ENCODE assay signal across 13 cellular contexts in the genomic region with DNA sequence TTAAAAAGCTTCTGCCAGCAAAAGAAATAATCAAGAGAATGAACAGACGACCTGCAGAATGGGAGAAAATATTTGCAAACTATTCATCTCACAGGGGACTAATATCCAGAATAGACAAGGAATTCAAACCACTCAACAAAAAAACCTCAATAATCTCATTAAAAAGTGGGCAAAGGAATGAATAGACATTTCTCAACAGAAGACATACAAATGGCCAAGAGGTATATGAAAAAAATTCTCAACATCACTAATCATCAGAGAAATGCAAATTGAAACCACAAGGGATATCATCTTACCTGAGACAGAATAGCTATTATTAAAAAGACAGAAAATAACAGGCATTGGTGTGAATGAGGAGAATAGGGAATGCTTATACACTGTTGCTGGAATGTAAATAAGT.
"Had no signal": no experiment of that assay in that cellular context is flagged by ENCODE, and none has a peak within 500 bp of the region (broad histone marks: within the 10 kb centered on the region; RNA-seq: fewer than 3 reads in every experiment).

No MANE protein-coding gene starts in this region.

- H3K4me3 ChIP-seq: gastroesophageal sphincter, heart right ventricle, lower lobe of right lung had no signal

- H3K9me3 ChIP-seq: gastroesophageal sphincter, heart right ventricle, lower lobe of right lung had no signal

- H3K36me3 ChIP-seq: gastroesophageal sphincter, heart right ventricle, lower lobe of right lung had no signal

- ATAC-seq: gastroesophageal sphincter; heart right ventricle; left colon; lower lobe of right lung; naive thymus-derived CD8-positive, alpha-beta T cell; stimulated activated memory B cell treated with anti-CD40 and anti-IgM and Interleukin-4, amounts not matched to agents 10 μg/mL and 1 μg/mL and 100 μg/mL, for 72 hours had no signal

- H3K27me3 ChIP-seq: gastroesophageal sphincter, heart right ventricle had no signal

- H3K4me1 ChIP-seq: gastroesophageal sphincter, heart right ventricle, lower lobe of right lung, parathyroid adenoma had no signal

- H3K27ac ChIP-seq: gastroesophageal sphincter, heart right ventricle, lower lobe of right lung, parathyroid adenoma had no signal

- DNase-seq: activated CD4-positive, alpha-beta T cell treated with anti-CD3 and anti-CD28 coated beads, Interleukin-2, amount 50 U/mL, for 1 hour; activated naive CD4-positive, alpha-beta T cell; activated naive CD8-positive, alpha-beta T cell treated with anti-CD3 and anti-CD28 coated beads, Interleukin-2, amount 10 ng/mL, durations not matched to agents 7 days and 5 days; dermis blood vessel endothelial cell; heart right ventricle; left colon; lower lobe of right lung; naive thymus-derived CD8-positive, alpha-beta T cell; stimulated activated CD4-positive, alpha-beta T cell treated with anti-CD3 and anti-CD28 coated beads, Interleukin-2, amount 100 ng/mL, for 48 hours; T-helper 9 cell had no signal
